23 cellular contexts compared by ENCODE assay signal in the genomic region with DNA sequence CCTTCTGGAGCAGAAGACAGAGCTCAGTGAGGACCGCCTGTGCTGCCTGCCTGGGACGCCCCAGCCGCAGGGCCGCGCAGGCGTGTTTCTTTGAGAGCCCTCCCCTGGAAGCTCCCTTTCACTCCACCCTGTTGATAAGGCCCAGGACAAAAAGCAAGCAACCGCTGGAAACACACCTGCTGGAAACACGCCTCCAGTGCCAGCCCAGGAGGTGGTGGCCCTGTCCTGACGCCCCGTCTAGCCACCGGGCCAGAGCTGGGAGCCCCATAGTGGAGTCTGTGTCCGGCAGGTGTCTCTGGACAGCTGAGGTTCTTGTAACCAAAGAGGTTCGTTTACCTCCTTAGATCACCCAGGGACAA.
A peak's percentile ranks its signal among the peaks of the same experiment; 100 is the strongest.
DNase-seq lines count a peak whose midpoint lies in the region; ATAC-seq, FAIRE-seq and TF ChIP-seq lines count a peak whose summit lies in the region.
"Had no signal": no experiment of that assay in that cellular context is flagged by ENCODE, and none has a peak within 500 bp of the region (broad histone marks: within the 10 kb centered on the region; RNA-seq: fewer than 3 reads in every experiment).

No MANE protein-coding gene starts in this region.

- H4K20me1 ChIP-seq in HepG2 (ENCODE audit: insufficient read depth, low read length): no peaks in the 10 kb centered on the region

- H3K14ac ChIP-seq in mesenchymal stem cell (ENCODE audit: low read length in 2 of 2): no peak overlapping the region

- H3K4me3 ChIP-seq in HepG2 (replicated peaks in 1 of 3; ENCODE audit: insufficient read depth in 1 of 3, low read depth in 2 of 3, low read length in 3 of 3) (no peak overlapping the region), right lobe of liver (no peak overlapping the region), mesenchymal stem cell (ENCODE audit: insufficient read depth in 1 of 2, low read depth in 1 of 2, low read length in 2 of 2) (no peak overlapping the region), sigmoid colon (no peak overlapping the region)
- H3K4me3 ChIP-seq: heart right ventricle, PC-9, tibial artery had no signal

- H3K4me1 ChIP-seq in HepG2 (ENCODE audit: insufficient read depth, low read length) (peaks cover 9% of the 10 kb centered on the region; the same call in 1 of the 2 replicates), right lobe of liver (no peaks in the 10 kb centered on the region), mesenchymal stem cell (ENCODE audit: control insufficient read depth, insufficient read depth, low read depth, low read length) (peaks cover 21% of the 10 kb centered on the region), sigmoid colon (peaks cover 0 to 21% (median 9%) of the 10 kb centered on the region in 4 donors)

- H4K8ac ChIP-seq in mesenchymal stem cell (ENCODE audit: low read length): no peak overlapping the region

- TF ChIP-seq EP300 in HepG2 (IDR thresholded peaks at IDR 0.05; ENCODE audit: low read depth in 2 of 2, low read length in 2 of 2): no peak
- TF ChIP-seq EP300 in HepG2 (CRISPR knock-in tag; IDR thresholded peaks at IDR 0.05; ENCODE audit: borderline replicate concordance): no peak
- TF ChIP-seq EP300 in sigmoid colon (IDR thresholded peaks at IDR 0.05): no peak

- no peaks in the 10 kb centered on the region for H3K79me1 ChIP-seq in mesenchymal stem cell (replicated peaks; ENCODE audit: low read length, poor library complexity, severe bottlenecking)

- CTCF ChIA-PET in HepG2 (lab: Yijun Ruan, JAX; ENCODE audit: low intra/inter-chr PET ratio, low total read pairs): interaction anchor here (3.7 kb wide), 1 partner anchor 202 kb away, joined by 28 read pairs; no protein-coding TSS in a partner anchor
- CTCF ChIA-PET in activated CD8-positive, alpha-beta memory T cell treated with anti-CD3 and anti-CD28 coated beads, Interleukin-2, amount 10 ng/mL, durations not matched to agents 7 days and 5 days (lab: Charles Lee): interaction anchor here (1.0 to 8.6 kb wide), 9 partner anchors 12 to 448 kb away, joined by 3 to 185 read pairs (median 27); no protein-coding TSS in a partner anchor

- H2BK5ac ChIP-seq in mesenchymal stem cell (ENCODE audit: low read depth, low read length, poor library complexity, severe bottlenecking): no peak overlapping the region

- peaks cover 16% of the 10 kb centered on the region for H3K4me1 Mint-ChIP-seq in activated CD8-positive, alpha-beta memory T cell treated with anti-CD3 and anti-CD28 coated beads, Interleukin-2, amount 10 ng/mL, durations not matched to agents 7 days and 5 days

- H3K9me3 ChIP-seq in HepG2 (ENCODE audit: low read length) (no peaks in the 10 kb centered on the region), right lobe of liver (no peaks in the 10 kb centered on the region), mesenchymal stem cell (ENCODE audit: control insufficient read depth, low read length) (no peaks in the 10 kb centered on the region), sigmoid colon (no peaks in the 10 kb centered on the region)
- H3K9me3 ChIP-seq: heart right ventricle, tibial artery had no signal

- no peak for FAIRE-seq in HepG2 (lab: Jason Lieb, UNC)
- FAIRE-seq in HTR-8/SVneo (lab: Jason Lieb, UNC): no peak
- FAIRE-seq: D721Med, TTC549 had no signal

- no peak overlapping the region for H2BK15ac ChIP-seq in mesenchymal stem cell (ENCODE audit: low read depth, poor library complexity, severe bottlenecking)

- TF ChIP-seq RAD21 in HepG2 (CRISPR knock-in tag; IDR thresholded peaks at IDR 0.05): no peak

- H3K4me2 ChIP-seq in HepG2 (ENCODE audit: low read depth, low read length) (peak overlapping the region; percentile 18), mesenchymal stem cell (ENCODE audit: low read length, poor library complexity, severe bottlenecking) (no peak overlapping the region)
- H3K4me2 ChIP-seq: PC-9 had no signal

- no peaks in the 10 kb centered on the region for H3K36me3 Mint-ChIP-seq in activated CD8-positive, alpha-beta memory T cell treated with anti-CD3 and anti-CD28 coated beads, Interleukin-2, amount 10 ng/mL, durations not matched to agents 7 days and 5 days
- H3K36me3 Mint-ChIP-seq: activated naive CD8-positive, alpha-beta T cell treated with anti-CD3 and anti-CD28 coated beads for 36 hours; T-cell had no signal

- no peaks in the 10 kb centered on the region for H3K9me3 Mint-ChIP-seq in activated CD8-positive, alpha-beta memory T cell treated with anti-CD3 and anti-CD28 coated beads, Interleukin-2, amount 10 ng/mL, durations not matched to agents 7 days and 5 days (ENCODE audit: low read depth)
- H3K9me3 Mint-ChIP-seq: activated naive CD8-positive, alpha-beta T cell treated with anti-CD3 and anti-CD28 coated beads for 36 hours; T-cell had no signal

- H3K9ac ChIP-seq in HepG2 (ENCODE audit: insufficient read depth, low read depth, low read length) (no peak overlapping the region), mesenchymal stem cell (ENCODE audit: low read length) (peak overlapping the region; percentile 3)

- BruUV-seq in HepG2 (replicated peaks; lab: Mats Ljungman, UMichigan): no TSS peak

- no peak overlapping the region for H4K91ac ChIP-seq in mesenchymal stem cell (ENCODE audit: low read length)

- intact Hi-C loops in HepG2 (cut with micrococcal nuclease; ENCODE audit: unreplicated experiment): loop anchor here (5.0 to 10.0 kb wide), 3 partner anchors 441 to 909 kb away; no protein-coding TSS in a partner anchor
- intact Hi-C loops in right lobe of liver (cut with DNase I): no loop called here
- intact Hi-C loops in sigmoid colon (cut with DNase I): loop anchor here (2.0 to 5.0 kb wide), 7 partner anchors 174 to 914 kb away; a partner anchor contains a TSS

- DNase-seq in HepG2 (ENCODE audit: low spot score): no peak
- no peak for DNase-seq in right lobe of liver
- no peak for DNase-seq in mesenchymal stem cell
- DNase-seq in sigmoid colon: no peak
- DNase-seq in activated CD8-positive, alpha-beta memory T cell treated with anti-CD3 and anti-CD28 coated beads, Interleukin-2, amount 10 ng/mL, durations not matched to agents 7 days and 5 days: no peak
- no peak for DNase-seq in AG08396 (ENCODE audit: low spot score)
- no peak for DNase-seq in HTR-8/SVneo (ENCODE audit: insufficient read length, low spot score)
- DNase-seq: activated naive CD8-positive, alpha-beta T cell treated with anti-CD3 and anti-CD28 coated beads for 36 hours; HCEC 1CT; heart right ventricle; mesendoderm; NCI-H187 treated with DMSO at 0.1 percent for 48 hours; NCI-H226; PC-9; SHP77 treated with DMSO at 0.1 percent for 48 hours; stimulated activated CD4-positive, alpha-beta T cell treated with anti-CD3 and anti-CD28 coated beads, Interleukin-2, amount 100 ng/mL, for 48 hours; stimulated activated naive CD4-positive, alpha-beta T cell; T-cell; tibial artery had no signal

- POLR2A ChIA-PET in HepG2 (lab: Yijun Ruan, JAX): no interaction called here

- no peak overlapping the region for H3K27ac Mint-ChIP-seq in activated CD8-positive, alpha-beta memory T cell treated with anti-CD3 and anti-CD28 coated beads, Interleukin-2, amount 10 ng/mL, durations not matched to agents 7 days and 5 days
- H3K27ac Mint-ChIP-seq: activated naive CD8-positive, alpha-beta T cell treated with anti-CD3 and anti-CD28 coated beads for 36 hours had no signal

- no peak overlapping the region for H3K4me3 Mint-ChIP-seq in activated CD8-positive, alpha-beta memory T cell treated with anti-CD3 and anti-CD28 coated beads, Interleukin-2, amount 10 ng/mL, durations not matched to agents 7 days and 5 days
- H3K4me3 Mint-ChIP-seq: activated naive CD8-positive, alpha-beta T cell treated with anti-CD3 and anti-CD28 coated beads for 36 hours had no signal

- no peak overlapping the region for H2AK5ac ChIP-seq in mesenchymal stem cell (ENCODE audit: low read length, severe bottlenecking)

- no peaks in the 10 kb centered on the region for H3K79me2 ChIP-seq in HepG2 (ENCODE audit: insufficient read depth, low read length)

- H3K27me3 ChIP-seq in HepG2 (ENCODE audit: control insufficient read depth in 1 of 2, insufficient read depth in 2 of 2, low read length in 2 of 2) (peaks cover 0 to 19% of the 10 kb centered on the region in 2 experiments; a peak in 3 of 5 replicates), right lobe of liver (no peaks in the 10 kb centered on the region), mesenchymal stem cell (ENCODE audit: control insufficient read depth in 1 of 2, insufficient read depth in 1 of 2, low read length in 2 of 2) (peaks cover 0 to 25% of the 10 kb centered on the region in 2 experiments), sigmoid colon (no peaks in the 10 kb centered on the region)
- H3K27me3 ChIP-seq: heart right ventricle, tibial artery had no signal

- H2AFZ ChIP-seq in HepG2 (ENCODE audit: low read length) (no peak overlapping the region), mesenchymal stem cell (ENCODE audit: low read depth, low read length) (no peak overlapping the region)
- H2AFZ ChIP-seq: PC-9 had no signal

- peak overlapping the region in 1 of 2 experiments; percentile 35 for H3K4ac ChIP-seq in mesenchymal stem cell (ENCODE audit: low read depth in 1 of 2, low read length in 2 of 2)

- no peaks in the 10 kb centered on the region for H3K36me3 ChIP-seq in HepG2 (replicated peaks in 1 of 2; ENCODE audit: control insufficient read depth in 1 of 2, insufficient read depth in 2 of 2, low read length in 2 of 2)
- H3K36me3 ChIP-seq in right lobe of liver: no peaks in the 10 kb centered on the region
- no peaks in the 10 kb centered on the region for H3K36me3 ChIP-seq in mesenchymal stem cell (ENCODE audit: control insufficient read depth in 1 of 2, insufficient read depth in 2 of 2, low read depth in 1 of 2, low read length in 2 of 2)
- H3K36me3 ChIP-seq in sigmoid colon: no peaks in the 10 kb centered on the region
- H3K36me3 ChIP-seq: heart right ventricle, tibial artery had no signal

- 64% methylated on average over 7 of the region's 13 CpGs for WGBS in HepG2 (ENCODE audit: low lambda C conversion rate)
- 96% methylated on average over 4 of the region's 13 CpGs for WGBS in right lobe of liver (ENCODE audit: insufficient coverage, low coverage, low lambda C conversion rate, missing lambda C conversion rate)
- WGBS in mesenchymal stem cell: 97% methylated on average over 13 of the region's 13 CpGs
- WGBS in sigmoid colon, 2 donors: 16 to 71% methylated on average over 13 of the region's 13 CpGs

- H3K27ac ChIP-seq in HepG2 (ENCODE audit: extremely low read length, insufficient read depth, low read length) (no peak overlapping the region), right lobe of liver (no peak overlapping the region), mesenchymal stem cell (ENCODE audit: low read length, poor library complexity, severe bottlenecking) (no peak overlapping the region), sigmoid colon (peak overlapping the region in 3 of 4 donors; percentile 6 to 41 (median 7))
- H3K27ac ChIP-seq: epithelial cell of prostate, PC-9 had no signal

- peak; percentile 38 for ATAC-seq in HepG2
- no peak for ATAC-seq in right lobe of liver
- ATAC-seq in activated CD8-positive, alpha-beta memory T cell treated with anti-CD3 and anti-CD28 coated beads, Interleukin-2, amount 10 ng/mL, durations not matched to agents 7 days and 5 days: no peak
- no peak for ATAC-seq in GM18519 (IDR thresholded peaks at IDR 0.05; ENCODE audit: low FRiP score, unreplicated experiment)

- TF ChIP-seq POLR2A in HepG2 (IDR thresholded peaks at IDR 0.05; ENCODE audit: insufficient read depth in 1 of 2, low read depth in 2 of 2, low read length in 2 of 2) (no peak), right lobe of liver (IDR thresholded peaks at IDR 0.05) (no peak), sigmoid colon (IDR thresholded peaks at IDR 0.05) (no peak)

- H3K18ac ChIP-seq in mesenchymal stem cell (ENCODE audit: low read depth in 1 of 2, low read length in 2 of 2): peak overlapping the region; percentile 50 to 80

- H2BK120ac ChIP-seq in mesenchymal stem cell (ENCODE audit: low read depth, low read length): no peak overlapping the region

- no peak overlapping the region for H3K23ac ChIP-seq in mesenchymal stem cell (ENCODE audit: low read length in 2 of 2)

- TF ChIP-seq CTCF in HepG2 (CRISPR knock-in tag; IDR thresholded peaks at IDR 0.05) (no peak), right lobe of liver (IDR thresholded peaks at IDR 0.05) (no peak), sigmoid colon (IDR thresholded peaks at IDR 0.05) (no peak)

- peak overlapping the region; percentile 7 to 89 for H2BK12ac ChIP-seq in mesenchymal stem cell (ENCODE audit: low read length in 2 of 2)

- H3K27me3 Mint-ChIP-seq in activated CD8-positive, alpha-beta memory T cell treated with anti-CD3 and anti-CD28 coated beads, Interleukin-2, amount 10 ng/mL, durations not matched to agents 7 days and 5 days: no peaks in the 10 kb centered on the region
- H3K27me3 Mint-ChIP-seq: activated naive CD8-positive, alpha-beta T cell treated with anti-CD3 and anti-CD28 coated beads for 36 hours; T-cell had no signal

- in situ Hi-C loops in HepG2 (cut with HindIII; ENCODE audit: extremely low pct_ligation_motif_present, low pct_unique_long_range_greater_than_20kb): loop anchor here (5.0 kb wide), 1 partner anchor 204 kb away; no protein-coding TSS in a partner anchor

Comparison
In these comparisons a context has a peak if more than half of its experiments do, and no peak if none do; other contexts are left out.
1. intact Hi-C loops: an anchor here in HepG2 (5.0 to 10.0 kb wide) and sigmoid colon (2.0 to 5.0 kb wide); none called in right lobe of liver.
2. H3K27ac ChIP-seq: peak in sigmoid colon (3 of 4); none in HepG2 (single experiment), right lobe of liver (0 of 3) and mesenchymal stem cell (single experiment).